ENCODE assay signal across 22 cellular contexts in the genomic region with DNA sequence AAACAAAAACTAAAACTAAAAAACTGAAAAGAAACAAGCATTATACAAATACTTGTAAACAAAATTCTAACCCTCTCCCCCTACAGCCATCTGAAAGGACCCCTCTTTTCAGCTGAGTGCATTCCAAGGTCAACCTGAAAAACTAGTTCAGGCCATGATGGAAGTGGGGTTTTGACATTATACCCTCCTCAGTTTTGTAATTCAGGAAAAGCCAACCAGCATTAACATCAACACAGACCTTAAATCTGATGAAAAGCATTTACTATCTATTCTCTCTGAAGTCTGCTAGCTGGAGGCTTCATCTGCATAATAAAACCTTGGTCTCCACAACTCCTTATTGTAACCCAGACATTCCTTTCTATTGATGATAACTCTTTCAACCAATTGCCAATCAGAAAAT.
"Had no signal": no experiment of that assay in that cellular context is flagged by ENCODE, and none has a peak within 500 bp of the region (broad histone marks: within the 10 kb centered on the region; RNA-seq: fewer than 3 reads in every experiment).

No MANE protein-coding gene starts in this region.

- H3K27ac Mint-ChIP-seq: naive thymus-derived CD4-positive, alpha-beta T cell had no signal

- H3K27me3 ChIP-seq: heart right ventricle, right atrium auricular region, sigmoid colon, stomach, transverse colon had no signal

- H3K4me1 Mint-ChIP-seq: naive thymus-derived CD4-positive, alpha-beta T cell had no signal

- ATAC-seq: esophagus mucosa; heart right ventricle; left cardiac atrium; left ventricle myocardium superior; naive thymus-derived CD4-positive, alpha-beta T cell had no signal

- H3K9me3 ChIP-seq: heart right ventricle, right atrium auricular region, sigmoid colon, stomach, thoracic aorta, transverse colon had no signal

- H3K36me3 ChIP-seq: heart right ventricle, right atrium auricular region, sigmoid colon, stomach, thoracic aorta, transverse colon had no signal

- H3K36me3 Mint-ChIP-seq: naive thymus-derived CD4-positive, alpha-beta T cell had no signal

- H3K27me3 Mint-ChIP-seq: naive thymus-derived CD4-positive, alpha-beta T cell had no signal

- H3K4me3 ChIP-seq: coronary artery, heart right ventricle, lung, right atrium auricular region, sigmoid colon, skin epidermis, stomach, thoracic aorta, transverse colon had no signal

- H3K4me3 Mint-ChIP-seq: naive thymus-derived CD4-positive, alpha-beta T cell had no signal

- H3K4me1 ChIP-seq: heart right ventricle, right atrium auricular region, sigmoid colon, stomach, transverse colon had no signal

- DNase-seq: effector CD8-positive, alpha-beta T cell; heart right ventricle; hypothalamus; kidney; left cardiac atrium; left ventricle myocardium superior; mesenchymal stem cell; naive thymus-derived CD4-positive, alpha-beta T cell; posterior cingulate gyrus; sigmoid colon; stimulated activated CD4-positive, alpha-beta T cell treated with anti-CD3 and anti-CD28 coated beads, Interleukin-2, amount 100 ng/mL, for 24 hours; stimulated activated CD4-positive, alpha-beta T cell treated with anti-CD3 and anti-CD28 coated beads, Interleukin-4, amount 100 ng/mL, for 4 hours; stimulated activated naive CD4-positive, alpha-beta T cell; stomach; substantia nigra; transverse colon had no signal
